Comparison of ENCODE assay signal across 7 cellular contexts in genomic region chr11:28697920-28698827, GRCh38.
A peak's percentile ranks its signal among the peaks of the same experiment; 100 is the strongest.
DNase-seq lines count a peak whose midpoint lies in the region; ATAC-seq and TF ChIP-seq lines count a peak whose summit lies in the region.

No MANE protein-coding gene starts in this region.

- H3K4me1 ChIP-seq in KMS-11 (ENCODE audit: low read depth, poor library complexity, severe bottlenecking): no peaks in the 10 kb centered on the region
- peaks cover 9% of the 10 kb centered on the region for H3K4me1 ChIP-seq in foreskin keratinocyte

- H3K79me2 ChIP-seq in KMS-11 (ENCODE audit: insufficient read depth, low read depth): no peaks in the 10 kb centered on the region

- no peaks in the 10 kb centered on the region for H3K36me3 ChIP-seq in KMS-11 (ENCODE audit: insufficient read depth)

- no peak overlapping the region for H3K4me3 ChIP-seq in KMS-11 (IDR thresholded peaks at IDR 0.05; ENCODE audit: insufficient read depth, low read depth, low read length)

- H3K4me2 ChIP-seq in KMS-11: no peak overlapping the region

- no peaks in the 10 kb centered on the region for H3K27me3 ChIP-seq in KMS-11 (ENCODE audit: insufficient read depth, low read depth)
- peaks cover 6% of the 10 kb centered on the region for H3K27me3 ChIP-seq in foreskin keratinocyte

- peak; percentile 94 for TF ChIP-seq CTCF in KMS-11 (conservative IDR thresholded peaks at IDR 0.05; ENCODE audit: low read depth, low read length)
- peak; percentile 89 for TF ChIP-seq CTCF in foreskin keratinocyte (conservative IDR thresholded peaks at IDR 0.05)

- H3K27ac ChIP-seq in KMS-11: no peak overlapping the region
- H3K27ac ChIP-seq in foreskin keratinocyte: no peak overlapping the region

- intact Hi-C loops in posterior vena cava (cut with DNase I): loop anchor here in 1 of 2 donors (10.0 kb wide), 1 partner anchor 1003 kb away; no protein-coding TSS in a partner anchor

- peak; percentile 54 for ATAC-seq in foreskin keratinocyte

- no peak overlapping the region for H2AFZ ChIP-seq in KMS-11 (ENCODE audit: low read depth)

- peak; percentile 55 for DNase-seq in Daoy (ENCODE audit: low read depth)
- DNase-seq in GM19238 (ENCODE audit: insufficient read length, low spot score): peak; percentile 4
- DNase-seq in UCSD-AML1 (lab: John Stamatoyannopoulos, UW; ENCODE audit: unreplicated experiment): peak; percentile 37
- DNase-seq in foreskin keratinocyte: no peak
- peak; percentile 83 for DNase-seq in posterior vena cava (ENCODE audit: low spot score)
- no peak for DNase-seq in amniotic stem cell (lab: John Stamatoyannopoulos, UW)

- H4K20me1 ChIP-seq in KMS-11 (ENCODE audit: insufficient read depth): no peaks in the 10 kb centered on the region

- no peak overlapping the region for H3K9ac ChIP-seq in KMS-11

Comparison
In these comparisons a context has a peak if more than half of its experiments do, and no peak if none do; other contexts are left out.
1. DNase-seq: peak in Daoy (single experiment), GM19238 (single experiment), UCSD-AML1 (single experiment) and posterior vena cava (single experiment); none in foreskin keratinocyte (0 of 2) and amniotic stem cell (single experiment).